24 cellular contexts compared by ENCODE assay signal in the genomic region with DNA sequence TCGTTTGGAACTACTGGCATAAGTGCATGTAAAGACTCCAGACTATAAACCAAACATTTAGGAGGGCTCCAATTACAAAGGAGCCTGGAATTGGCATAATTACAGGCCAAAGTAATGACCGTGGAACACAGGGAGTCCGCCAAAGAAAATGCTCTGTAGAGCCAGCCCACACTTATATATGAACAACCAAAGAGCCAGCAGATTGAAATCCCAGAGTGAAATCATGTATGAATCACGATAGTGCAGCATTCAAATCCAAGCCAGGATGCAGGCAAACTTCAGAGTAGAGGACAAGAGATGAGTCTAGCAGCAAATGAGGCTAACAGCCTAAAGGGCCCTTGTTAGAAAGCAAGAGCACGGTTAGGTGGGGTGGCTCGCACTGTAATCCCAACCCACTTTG. TPM values are rescaled to one million over a fixed set of nuclear protein-coding genes. Genes with fewer than 3 reads are reported as not detected.
A peak's percentile ranks its signal among the peaks of the same experiment; 100 is the strongest.
DNase-seq lines count a peak whose midpoint lies in the region; TF ChIP-seq lines count a peak whose summit lies in the region.
"Had no signal": no experiment of that assay in that cellular context is flagged by ENCODE, and none has a peak within 500 bp of the region (broad histone marks: within the 10 kb centered on the region; RNA-seq: fewer than 3 reads in every experiment).

No MANE protein-coding gene starts in this region.

- TF ChIP-seq EP300 in esophagus muscularis mucosa (IDR thresholded peaks at IDR 0.05), result no peak

- peak overlapping the region; percentile 49 for H3K27ac ChIP-seq in AG04450 (ENCODE audit: low read depth, low read length)
- H3K27ac ChIP-seq in esophagus muscularis mucosa (replicated peaks in 1 of 4), result no peak overlapping the region
- H3K27ac ChIP-seq in adrenal gland, result no peak overlapping the region
- H3K27ac ChIP-seq: brain microvascular endothelial cell, coronary artery, foreskin keratinocyte, tibial nerve had no signal

- no peak for TF ChIP-seq POLR2A in esophagus muscularis mucosa (IDR thresholded peaks at IDR 0.05; ENCODE audit: low read depth)
- TF ChIP-seq POLR2A in adrenal gland (IDR thresholded peaks at IDR 0.05), result no peak

- POLR2A ChIA-PET in AG04450 (lab: Yijun Ruan, JAX), result no interaction called here

- H3K27me3 ChIP-seq in AG04450 (ENCODE audit: control insufficient read depth, insufficient read depth, low read length) (no peaks in the 10 kb centered on the region), esophagus muscularis mucosa (no peaks in the 10 kb centered on the region), adrenal gland (no peaks in the 10 kb centered on the region)
- H3K27me3 ChIP-seq: brain microvascular endothelial cell, foreskin keratinocyte, tibial nerve had no signal

- no peaks in the 10 kb centered on the region for H3K9me3 Mint-ChIP-seq in mesothelial cell of epicardium
- H3K9me3 Mint-ChIP-seq: activated naive CD4-positive, alpha-beta T cell treated with anti-CD3 and anti-CD28 coated beads for 36 hours; GM23338; naive thymus-derived CD4-positive, alpha-beta T cell; stimulated activated naive CD8-positive, alpha-beta T cell treated with anti-CD3 and anti-CD28 coated beads, Interleukin-15, Interleukin-2, amounts not matched to agents 100 ng/mL and 50 ng/mL, for 24 hours had no signal

- no peaks in the 10 kb centered on the region for H3K27me3 Mint-ChIP-seq in mesothelial cell of epicardium (ENCODE audit: low read depth)
- H3K27me3 Mint-ChIP-seq: naive thymus-derived CD4-positive, alpha-beta T cell; stimulated activated naive CD8-positive, alpha-beta T cell treated with anti-CD3 and anti-CD28 coated beads, Interleukin-15, Interleukin-2, amounts not matched to agents 100 ng/mL and 50 ng/mL, for 24 hours had no signal

- CTCF ChIA-PET in AG04450 (lab: Charles Lee), result no interaction called here

- H3K4me1 ChIP-seq in esophagus muscularis mucosa (peaks cover 13 to 56% (median 37%) of the 10 kb centered on the region in 4 donors), adrenal gland (replicated peaks in 1 of 2) (peaks cover 4 to 24% of the 10 kb centered on the region in 2 donors)

- H3K36me3 ChIP-seq in esophagus muscularis mucosa (no peaks in the 10 kb centered on the region), adrenal gland (replicated peaks in 1 of 2) (no peaks in the 10 kb centered on the region)
- H3K36me3 ChIP-seq: brain microvascular endothelial cell, tibial nerve had no signal

- H3K27ac Mint-ChIP-seq in mesothelial cell of epicardium, result no peak overlapping the region
- H3K27ac Mint-ChIP-seq: activated naive CD4-positive, alpha-beta T cell treated with anti-CD3 and anti-CD28 coated beads for 36 hours; GM23338; stimulated activated naive CD8-positive, alpha-beta T cell treated with anti-CD3 and anti-CD28 coated beads, Interleukin-15, Interleukin-2, amounts not matched to agents 100 ng/mL and 50 ng/mL, for 24 hours had no signal

- no peaks in the 10 kb centered on the region for H3K9me3 ChIP-seq in AG04450 (ENCODE audit: control insufficient read depth, insufficient read depth, low read length)
- H3K9me3 ChIP-seq in esophagus muscularis mucosa, result no peaks in the 10 kb centered on the region
- no peaks in the 10 kb centered on the region for H3K9me3 ChIP-seq in adrenal gland (replicated peaks in 1 of 3)
- H3K9me3 ChIP-seq: tibial nerve had no signal

- H3K4me3 ChIP-seq in AG04450 (ENCODE audit: low read depth, low read length) (no peak overlapping the region), esophagus muscularis mucosa (no peak overlapping the region), adrenal gland (no peak overlapping the region)
- H3K4me3 ChIP-seq: coronary artery, GM23338, tibial nerve had no signal

- TF ChIP-seq CTCF in AG04450 (IDR thresholded peaks at IDR 0.05; ENCODE audit: low read depth, low read length) (no peak), esophagus muscularis mucosa (IDR thresholded peaks at IDR 0.05) (no peak), mesothelial cell of epicardium (IDR thresholded peaks at IDR 0.05; ENCODE audit: unreplicated experiment) (no peak), adrenal gland (IDR thresholded peaks at IDR 0.05) (no peak)

- intact Hi-C loops in esophagus muscularis mucosa (cut with DNase I) (loop anchor here (10.0 kb wide), 1 partner anchor 231 kb away; no protein-coding TSS in a partner anchor), adrenal gland (cut with DNase I) (no loop called here)

- DNase-seq in AG04450 (ENCODE audit: low read depth, low spot score) (peak; percentile 30), Daoy (ENCODE audit: low read depth) (peak; percentile 11), NCI-H446 treated with DMSO at 0.1 percent for 48 hours (lab: John Stamatoyannopoulos, UW) (peak; percentile 46), esophagus muscularis mucosa (ENCODE audit: extremely low spot score) (peak; percentile 21), A172 (ENCODE audit: low spot score) (no peak), midbrain (lab: John Stamatoyannopoulos, UW) (no peak), mesothelial cell of epicardium (ENCODE audit: low spot score in 2 of 2, unreplicated experiment in 2 of 2) (no peak), adrenal gland (no peak)
- DNase-seq: activated naive CD4-positive, alpha-beta T cell treated with anti-CD3 and anti-CD28 coated beads for 36 hours; brain microvascular endothelial cell; EL; foreskin keratinocyte; hypothalamus; kidney; mammary epithelial cell; naive thymus-derived CD4-positive, alpha-beta T cell; NCI-H1694 treated with DMSO at 0.1 percent for 48 hours; NCI-H524; PC-3; stimulated activated CD4-positive, alpha-beta T cell treated with anti-CD3 and anti-CD28 coated beads, Interleukin-1b, Interleukin-23, amount 100 ng/mL, for 48 hours had no signal

- 67% methylated on average over 6 of the region's 6 CpGs for WGBS in esophagus muscularis mucosa
- WGBS in adrenal gland, 4 donors, result 88 to 90% (median 89%) methylated on average over 6 of the region's 6 CpGs

- H3K36me3 Mint-ChIP-seq in mesothelial cell of epicardium, result no peaks in the 10 kb centered on the region

- no peak overlapping the region for H3K4me3 Mint-ChIP-seq in mesothelial cell of epicardium
- H3K4me3 Mint-ChIP-seq: activated naive CD4-positive, alpha-beta T cell treated with anti-CD3 and anti-CD28 coated beads for 36 hours; GM23338; naive thymus-derived CD4-positive, alpha-beta T cell; stimulated activated naive CD8-positive, alpha-beta T cell treated with anti-CD3 and anti-CD28 coated beads, Interleukin-15, Interleukin-2, amounts not matched to agents 100 ng/mL and 50 ng/mL, for 24 hours had no signal

- H3K4me1 Mint-ChIP-seq in mesothelial cell of epicardium, result peaks cover 37% of the 10 kb centered on the region

RNA-seq across cellular contexts. Expression of a gene that starts 13.1 kb away (rescaled TPM):
- polyA plus RNA-seq in AG04450 (2011; rRNA removed) (42.7 and 45.6 TPM in 2 replicates), adrenal gland (10 to 100 TPM; 14.3 to 50.6 (median 22.6) TPM)
- 34.8 and 40.7 TPM in 2 replicates for polyA minus RNA-seq in AG04450 (2011; rRNA and poly(A)+ RNA removed)
- 58.0 and 60.5 TPM in 2 replicates for total RNA-seq in Daoy (2014; rRNA removed; shearing (Covaris generic))
- total RNA-seq in esophagus muscularis mucosa (10 to 100 TPM; 56.5 to 71.3 (median 59.7) TPM), mesothelial cell of epicardium (37.6 to 45.0 TPM (median 42.4 TPM) in 3 replicates), adrenal gland (10 to 100 TPM; 52.5 to 94.8 (median 66.3) TPM)
- total RNA-seq in A172 (2014; rRNA removed; shearing (Covaris generic)), result 68.1 and 93.2 TPM in 2 replicates

Comparison
In these comparisons a context has a peak if more than half of its experiments do, and no peak if none do; other contexts are left out.
1. DNase-seq: peak in AG04450 (single experiment), Daoy (single experiment), NCI-H446 treated with DMSO at 0.1 percent for 48 hours (single experiment) and esophagus muscularis mucosa (single experiment); none in A172 (single experiment), midbrain (single experiment), mesothelial cell of epicardium (0 of 2) and adrenal gland (0 of 7).